ENCODE assay signal across 16 cellular contexts in genomic region chr5:20974423-20974822, GRCh38.
DNase-seq lines count a peak whose midpoint lies in the region; ATAC-seq lines count a peak whose summit lies in the region.
"Had no signal": no experiment of that assay in that cellular context is flagged by ENCODE, and none has a peak within 500 bp of the region (broad histone marks: within the 10 kb centered on the region; RNA-seq: fewer than 3 reads in every experiment).

No MANE protein-coding gene starts in this region.

- no peak overlapping the region for H3K9ac ChIP-seq in adipocyte (ENCODE audit: low read length)

- no peak overlapping the region for H3K4me3 Mint-ChIP-seq in T-cell
- H3K4me3 Mint-ChIP-seq in activated T-helper 2 cell treated with anti-CD3 and anti-CD28 coated beads, Interferon-gamma antibody, Interleukin-2, Interleukin-4, amounts not matched to agents 10 μg/mL and 5 μg/mL and 100 μg/mL, durations not matched to agents 14 hours and 24 hours and 36 hours (ENCODE audit: low read depth) = no peak overlapping the region
- H3K4me3 Mint-ChIP-seq: nephron had no signal

- H3K4me3 ChIP-seq in adipocyte (ENCODE audit: low read length) = no peak overlapping the region
- H3K4me3 ChIP-seq: ascending aorta, lung, MG63, testis had no signal

- H3K36me3 ChIP-seq in adipocyte (ENCODE audit: control insufficient read depth, insufficient read depth, low read length, severe bottlenecking) = no peaks in the 10 kb centered on the region
- H3K36me3 ChIP-seq: ascending aorta, MG63 had no signal

- POLR2A ChIA-PET in T-cell (lab: Charles Lee) = no interaction called here

- H3K9me3 ChIP-seq in adipocyte (ENCODE audit: control insufficient read depth, low read length) = no peaks in the 10 kb centered on the region
- H3K9me3 ChIP-seq: ascending aorta, MG63, testis had no signal

- peak; percentile 86 for DNase-seq in DMS53 treated with DMSO at 0.1 percent for 48 hours (lab: John Stamatoyannopoulos, UW; ENCODE audit: unreplicated experiment)
- peak; percentile 21 for DNase-seq in NCI-H1092 (lab: John Stamatoyannopoulos, UW)
- DNase-seq in NCI-H524 (lab: John Stamatoyannopoulos, UW) = peak; percentile 21 to 82
- peak; percentile 24 for DNase-seq in adipocyte (ENCODE audit: low read depth)
- no peak for DNase-seq in T-cell
- no peak for DNase-seq in stimulated activated CD4-positive, alpha-beta T cell treated with anti-CD3 and anti-CD28 coated beads, Interleukin-4, amount 100 ng/mL, for 24 hours
- DNase-seq in activated T-helper 2 cell treated with anti-CD3 and anti-CD28 coated beads, Interferon-gamma antibody, Interleukin-2, Interleukin-4, amounts not matched to agents 10 μg/mL and 5 μg/mL and 100 μg/mL, durations not matched to agents 14 hours and 24 hours and 36 hours (ENCODE audit: low spot score) = no peak
- DNase-seq: activated gamma-delta T cell treated with Interleukin-2 at 50 U/mL for 16 hours; DMS79; MG63; stimulated activated CD4-positive, alpha-beta T cell treated with anti-CD3 and anti-CD28 coated beads, Interleukin-1b, Interleukin-23, amount 100 ng/mL, for 48 hours; testis had no signal

- CTCF ChIA-PET in T-cell (lab: Charles Lee) = no interaction called here

- H3K4me1 Mint-ChIP-seq in T-cell = no peaks in the 10 kb centered on the region
- H3K4me1 Mint-ChIP-seq in activated T-helper 2 cell treated with anti-CD3 and anti-CD28 coated beads, Interferon-gamma antibody, Interleukin-2, Interleukin-4, amounts not matched to agents 10 μg/mL and 5 μg/mL and 100 μg/mL, durations not matched to agents 14 hours and 24 hours and 36 hours (ENCODE audit: low read depth) = no peaks in the 10 kb centered on the region

- peaks cover 9 to 17% (median 10%) of the 10 kb centered on the region in 3 donors for H3K9me3 Mint-ChIP-seq in T-cell
- H3K9me3 Mint-ChIP-seq in activated T-helper 2 cell treated with anti-CD3 and anti-CD28 coated beads, Interferon-gamma antibody, Interleukin-2, Interleukin-4, amounts not matched to agents 10 μg/mL and 5 μg/mL and 100 μg/mL, durations not matched to agents 14 hours and 24 hours and 36 hours = peaks cover 21% of the 10 kb centered on the region
- H3K9me3 Mint-ChIP-seq: nephron had no signal

- no peak overlapping the region for H3K27ac Mint-ChIP-seq in T-cell
- H3K27ac Mint-ChIP-seq in activated T-helper 2 cell treated with anti-CD3 and anti-CD28 coated beads, Interferon-gamma antibody, Interleukin-2, Interleukin-4, amounts not matched to agents 10 μg/mL and 5 μg/mL and 100 μg/mL, durations not matched to agents 14 hours and 24 hours and 36 hours = no peak overlapping the region
- H3K27ac Mint-ChIP-seq: nephron had no signal

- intact Hi-C loops in activated T-helper 2 cell treated with anti-CD3 and anti-CD28 coated beads, Interferon-gamma antibody, Interleukin-2, Interleukin-4, amounts not matched to agents 10 μg/mL and 5 μg/mL and 100 μg/mL, durations not matched to agents 14 hours and 24 hours and 36 hours (cut with micrococcal nuclease) = no loop called here

- ATAC-seq in T-cell (replicated peaks in 1 of 4) (no peak), HG03045 (IDR thresholded peaks at IDR 0.05; ENCODE audit: unreplicated experiment) (no peak)

- no peaks in the 10 kb centered on the region for H3K4me1 ChIP-seq in adipocyte (ENCODE audit: control insufficient read depth, insufficient read depth, low read length)
- H3K4me1 ChIP-seq: ascending aorta, testis had no signal

- no peaks in the 10 kb centered on the region for H3K27me3 Mint-ChIP-seq in T-cell
- H3K27me3 Mint-ChIP-seq in activated T-helper 2 cell treated with anti-CD3 and anti-CD28 coated beads, Interferon-gamma antibody, Interleukin-2, Interleukin-4, amounts not matched to agents 10 μg/mL and 5 μg/mL and 100 μg/mL, durations not matched to agents 14 hours and 24 hours and 36 hours (ENCODE audit: low read depth) = no peaks in the 10 kb centered on the region

- H3K27me3 ChIP-seq in adipocyte (replicated peaks; ENCODE audit: control insufficient read depth, insufficient read depth, low read length) = no peaks in the 10 kb centered on the region
- H3K27me3 ChIP-seq: ascending aorta, MG63, testis had no signal

- H3K36me3 Mint-ChIP-seq in T-cell = no peaks in the 10 kb centered on the region
- no peaks in the 10 kb centered on the region for H3K36me3 Mint-ChIP-seq in activated T-helper 2 cell treated with anti-CD3 and anti-CD28 coated beads, Interferon-gamma antibody, Interleukin-2, Interleukin-4, amounts not matched to agents 10 μg/mL and 5 μg/mL and 100 μg/mL, durations not matched to agents 14 hours and 24 hours and 36 hours (ENCODE audit: low read depth)

Comparison
In these comparisons a context has a peak if more than half of its experiments do, and no peak if none do; other contexts are left out.
1. DNase-seq: peak in DMS53 treated with DMSO at 0.1 percent for 48 hours (single experiment), NCI-H1092 (single experiment), NCI-H524 (2 of 2) and adipocyte (single experiment); none in T-cell (0 of 34), stimulated activated CD4-positive, alpha-beta T cell treated with anti-CD3 and anti-CD28 coated beads, Interleukin-4, amount 100 ng/mL, for 24 hours (single experiment) and activated T-helper 2 cell treated with anti-CD3 and anti-CD28 coated beads, Interferon-gamma antibody, Interleukin-2, Interleukin-4, amounts not matched to agents 10 μg/mL and 5 μg/mL and 100 μg/mL, durations not matched to agents 14 hours and 24 hours and 36 hours (single experiment).